In the genomic region with DNA sequence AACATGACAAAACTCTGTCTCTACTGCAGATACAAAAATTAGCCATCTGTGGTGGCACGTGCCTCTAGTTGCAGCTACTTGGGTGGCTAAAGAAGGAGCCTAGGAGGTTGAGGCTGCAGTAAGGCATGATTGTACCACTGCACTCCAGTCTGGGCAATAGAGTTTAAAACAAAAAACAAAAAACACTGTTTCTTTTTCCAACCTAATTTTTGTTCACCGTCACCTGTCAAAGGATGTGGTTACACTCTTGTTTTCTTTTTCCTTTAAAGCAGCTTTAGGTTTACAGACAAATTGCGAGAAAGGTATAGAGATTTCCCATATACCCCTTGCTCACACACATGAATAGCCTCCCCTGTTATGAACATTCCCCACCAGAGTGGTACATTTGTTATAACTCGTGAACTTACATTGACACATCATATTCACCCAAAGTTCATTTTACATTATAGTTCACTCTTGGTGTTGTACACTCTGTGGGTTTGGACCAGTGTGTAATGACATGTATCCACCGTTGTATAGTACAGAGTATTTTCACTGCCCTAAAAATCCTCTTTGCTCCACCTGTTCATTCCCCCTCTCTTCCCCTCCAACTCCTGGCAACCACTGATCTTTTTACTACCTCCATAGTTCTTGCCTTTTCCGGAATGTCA, we compare ENCODE assay signal across 19 cellular contexts. TPM values are rescaled to one million over a fixed set of nuclear protein-coding genes. Genes with fewer than 3 reads are reported as not detected.
DNase-seq lines count a peak whose midpoint lies in the region; ATAC-seq and FAIRE-seq lines count a peak whose summit lies in the region.
"Had no signal": no experiment of that assay in that cellular context is flagged by ENCODE, and none has a peak within 500 bp of the region (broad histone marks: within the 10 kb centered on the region; RNA-seq: fewer than 3 reads in every experiment).

No MANE protein-coding gene starts in this region.

- H3K27ac Mint-ChIP-seq in activated CD4-positive, alpha-beta T cell treated with anti-CD3 and anti-CD28 coated beads for 36 hours: peak overlapping the region; percentile 73
- peak overlapping the region; percentile 71 for H3K27ac Mint-ChIP-seq in activated CD8-positive, alpha-beta T cell treated with anti-CD3 and anti-CD28 coated beads, Interleukin-2, amount 10 ng/mL, durations not matched to agents 7 days and 5 days
- H3K27ac Mint-ChIP-seq in naive thymus-derived CD4-positive, alpha-beta T cell: peak overlapping the region; percentile 48 to 89 (median 71)
- H3K27ac Mint-ChIP-seq: mesothelial cell of epicardium had no signal

- CTCF ChIA-PET in activated CD4-positive, alpha-beta T cell treated with anti-CD3 and anti-CD28 coated beads for 36 hours (lab: Charles Lee): interaction anchor here (1.0 to 1.2 kb wide), 2 partner anchors 11 to 23 kb away, joined by 3 read pairs; no protein-coding TSS in a partner anchor
- CTCF ChIA-PET in activated CD8-positive, alpha-beta T cell treated with anti-CD3 and anti-CD28 coated beads, Interleukin-2, amount 10 ng/mL, durations not matched to agents 7 days and 5 days (lab: Charles Lee): interaction anchor here (0.8 to 1.3 kb wide), 4 partner anchors 9 to 136 kb away, joined by 3 to 7 read pairs (median 4); no protein-coding TSS in a partner anchor
- CTCF ChIA-PET in naive thymus-derived CD4-positive, alpha-beta T cell (lab: Charles Lee): no interaction called here

- no peaks in the 10 kb centered on the region for H3K9me3 ChIP-seq in naive thymus-derived CD4-positive, alpha-beta T cell (ENCODE audit: control insufficient read depth in 2 of 3, low read length in 3 of 3)
- H3K9me3 ChIP-seq: gastroesophageal sphincter, thyroid gland had no signal

- peak; percentile 86 for ATAC-seq in activated CD4-positive, alpha-beta T cell treated with anti-CD3 and anti-CD28 coated beads for 36 hours
- ATAC-seq in activated CD8-positive, alpha-beta T cell treated with anti-CD3 and anti-CD28 coated beads, Interleukin-2, amount 10 ng/mL, durations not matched to agents 7 days and 5 days: peak; percentile 74
- ATAC-seq in naive thymus-derived CD4-positive, alpha-beta T cell: peak; percentile 58
- ATAC-seq in GM18858 (IDR thresholded peaks at IDR 0.05; ENCODE audit: unreplicated experiment): no peak
- ATAC-seq: gastroesophageal sphincter, HepG2, left cardiac atrium had no signal

- peaks cover 23 to 38% of the 10 kb centered on the region in 2 donors for H3K4me1 ChIP-seq in naive thymus-derived CD4-positive, alpha-beta T cell (ENCODE audit: control insufficient read depth in 2 of 2, insufficient read depth in 2 of 2, low read length in 2 of 2)
- H3K4me1 ChIP-seq: thyroid gland had no signal

- H3K4me1 Mint-ChIP-seq in activated CD4-positive, alpha-beta T cell treated with anti-CD3 and anti-CD28 coated beads for 36 hours: peaks cover 62% of the 10 kb centered on the region
- peaks cover 60% of the 10 kb centered on the region for H3K4me1 Mint-ChIP-seq in activated CD8-positive, alpha-beta T cell treated with anti-CD3 and anti-CD28 coated beads, Interleukin-2, amount 10 ng/mL, durations not matched to agents 7 days and 5 days (ENCODE audit: low read depth)
- peaks cover 40 to 96% (median 79%) of the 10 kb centered on the region in 7 donors for H3K4me1 Mint-ChIP-seq in naive thymus-derived CD4-positive, alpha-beta T cell

- H3K27ac ChIP-seq in naive thymus-derived CD4-positive, alpha-beta T cell (ENCODE audit: low read depth, low read length): no peak overlapping the region
- H3K27ac ChIP-seq: dorsolateral prefrontal cortex, gastroesophageal sphincter, GM23248, thyroid gland, WERI-Rb-1 had no signal

- H3K27me3 ChIP-seq in naive thymus-derived CD4-positive, alpha-beta T cell (ENCODE audit: control insufficient read depth in 2 of 2, insufficient read depth in 2 of 2, low read length in 2 of 2): no peaks in the 10 kb centered on the region
- H3K27me3 ChIP-seq: dorsolateral prefrontal cortex, gastroesophageal sphincter, thyroid gland had no signal

- H3K4me3 Mint-ChIP-seq in activated CD4-positive, alpha-beta T cell treated with anti-CD3 and anti-CD28 coated beads for 36 hours: no peak overlapping the region
- H3K4me3 Mint-ChIP-seq in activated CD8-positive, alpha-beta T cell treated with anti-CD3 and anti-CD28 coated beads, Interleukin-2, amount 10 ng/mL, durations not matched to agents 7 days and 5 days: peak overlapping the region; percentile 45
- peak overlapping the region; percentile 34 to 76 (median 64) for H3K4me3 Mint-ChIP-seq in naive thymus-derived CD4-positive, alpha-beta T cell
- H3K4me3 Mint-ChIP-seq: mesothelial cell of epicardium had no signal

- DNase-seq in activated CD4-positive, alpha-beta T cell treated with anti-CD3 and anti-CD28 coated beads for 36 hours: peak; percentile 14
- DNase-seq in activated CD4-positive, alpha-beta T cell treated with anti-CD3 and anti-CD28 coated beads for 4 hours: no peak
- DNase-seq in GM18507 (ENCODE audit: extremely low spot score, insufficient read length, low read depth) (no peak), SIG-M5 treated with dmso at 0.1 percent for 504 hours (lab: John Stamatoyannopoulos, UW; ENCODE audit: unreplicated experiment) (no peak), SHP77 (lab: John Stamatoyannopoulos, UW) (no peak)
- peak; percentile 28 for DNase-seq in activated CD8-positive, alpha-beta T cell treated with anti-CD3 and anti-CD28 coated beads, Interleukin-2, amount 10 ng/mL, durations not matched to agents 7 days and 5 days
- DNase-seq in naive thymus-derived CD4-positive, alpha-beta T cell: peak in 6 of 9 donors; percentile 22 to 57 (median 40)
- DNase-seq: 8988T, DMS153, dorsolateral prefrontal cortex, GM23248, left cardiac atrium, NCI-H226, thyroid gland, WERI-Rb-1 had no signal

- peak; percentile 45 for FAIRE-seq in GM18507 (lab: Jason Lieb, UNC)
- FAIRE-seq: HepG2 had no signal

- H3K4me3 ChIP-seq in naive thymus-derived CD4-positive, alpha-beta T cell (ENCODE audit: low read length): no peak overlapping the region
- H3K4me3 ChIP-seq: dorsolateral prefrontal cortex, gastroesophageal sphincter, GM23248, thyroid gland had no signal

- H3K9me3 Mint-ChIP-seq in activated CD4-positive, alpha-beta T cell treated with anti-CD3 and anti-CD28 coated beads for 36 hours (ENCODE audit: low read depth): no peaks in the 10 kb centered on the region
- H3K9me3 Mint-ChIP-seq in activated CD8-positive, alpha-beta T cell treated with anti-CD3 and anti-CD28 coated beads, Interleukin-2, amount 10 ng/mL, durations not matched to agents 7 days and 5 days (ENCODE audit: insufficient read depth): no peaks in the 10 kb centered on the region
- no peaks in the 10 kb centered on the region for H3K9me3 Mint-ChIP-seq in naive thymus-derived CD4-positive, alpha-beta T cell

- intact Hi-C loops in activated CD4-positive, alpha-beta T cell treated with anti-CD3 and anti-CD28 coated beads for 36 hours (cut with DNase I, micrococcal nuclease): loop anchor here in 1 of 2 experiments (2.0 kb wide), 1 partner anchor 26 kb away; a partner anchor contains a TSS
- intact Hi-C loops in naive thymus-derived CD4-positive, alpha-beta T cell (cut with micrococcal nuclease): loop anchor here (1.0 to 2.0 kb wide), 5 partner anchors 11 to 28 kb away; no protein-coding TSS in a partner anchor

- H3K36me3 ChIP-seq in naive thymus-derived CD4-positive, alpha-beta T cell (ENCODE audit: control insufficient read depth in 2 of 3, insufficient read depth in 3 of 3, low read length in 3 of 3): no peaks in the 10 kb centered on the region
- H3K36me3 ChIP-seq: gastroesophageal sphincter, thyroid gland, WERI-Rb-1 had no signal

- POLR2A ChIA-PET in activated CD4-positive, alpha-beta T cell treated with anti-CD3 and anti-CD28 coated beads for 36 hours (lab: Charles Lee): no interaction called here
- POLR2A ChIA-PET in activated CD8-positive, alpha-beta T cell treated with anti-CD3 and anti-CD28 coated beads, Interleukin-2, amount 10 ng/mL, durations not matched to agents 7 days and 5 days (lab: Charles Lee): interaction anchor here (1.2 kb wide), 1 partner anchor 50 kb away, joined by 3 read pairs; no protein-coding TSS in a partner anchor
- POLR2A ChIA-PET in naive thymus-derived CD4-positive, alpha-beta T cell (lab: Charles Lee): interaction anchor here (0.6 to 0.8 kb wide), 2 partner anchors 22 to 26 kb away, joined by 3 read pairs; a partner anchor contains a TSS

- no peaks in the 10 kb centered on the region for H3K27me3 Mint-ChIP-seq in activated CD4-positive, alpha-beta T cell treated with anti-CD3 and anti-CD28 coated beads for 36 hours
- no peaks in the 10 kb centered on the region for H3K27me3 Mint-ChIP-seq in activated CD8-positive, alpha-beta T cell treated with anti-CD3 and anti-CD28 coated beads, Interleukin-2, amount 10 ng/mL, durations not matched to agents 7 days and 5 days (ENCODE audit: low read depth)
- no peaks in the 10 kb centered on the region for H3K27me3 Mint-ChIP-seq in naive thymus-derived CD4-positive, alpha-beta T cell

- H3K36me3 Mint-ChIP-seq in activated CD4-positive, alpha-beta T cell treated with anti-CD3 and anti-CD28 coated beads for 36 hours (ENCODE audit: low read depth): peaks cover 2% of the 10 kb centered on the region
- H3K36me3 Mint-ChIP-seq in activated CD8-positive, alpha-beta T cell treated with anti-CD3 and anti-CD28 coated beads, Interleukin-2, amount 10 ng/mL, durations not matched to agents 7 days and 5 days (ENCODE audit: low read depth): peaks cover 14% of the 10 kb centered on the region
- H3K36me3 Mint-ChIP-seq in naive thymus-derived CD4-positive, alpha-beta T cell: peaks cover 0 to 19% (median 3%) of the 10 kb centered on the region in 5 donors

RNA-seq across cellular contexts. Expression of a gene that starts 26.2 kb away (rescaled TPM):
- 10 to 100 TPM; 56.6 to 62.1 TPM for total RNA-seq in activated CD4-positive, alpha-beta T cell treated with anti-CD3 and anti-CD28 coated beads for 36 hours
- total RNA-seq in activated CD8-positive, alpha-beta T cell treated with anti-CD3 and anti-CD28 coated beads, Interleukin-2, amount 10 ng/mL, durations not matched to agents 7 days and 5 days: 10 to 100 TPM; 80.8 to 88.6 TPM
- total RNA-seq in naive thymus-derived CD4-positive, alpha-beta T cell: 10 to 100 TPM; 50.2 to 87.7 (median 60.1) TPM
- 10 to 100 TPM; 24.7 to 35.0 TPM for polyA plus RNA-seq in naive thymus-derived CD4-positive, alpha-beta T cell

Comparison
In these comparisons a context has a peak if more than half of its experiments do, and no peak if none do; other contexts are left out.
1. DNase-seq: peak in activated CD4-positive, alpha-beta T cell treated with anti-CD3 and anti-CD28 coated beads for 36 hours (single experiment), activated CD8-positive, alpha-beta T cell treated with anti-CD3 and anti-CD28 coated beads, Interleukin-2, amount 10 ng/mL, durations not matched to agents 7 days and 5 days (single experiment) and naive thymus-derived CD4-positive, alpha-beta T cell (6 of 9); none in activated CD4-positive, alpha-beta T cell treated with anti-CD3 and anti-CD28 coated beads for 4 hours (0 of 2), GM18507 (single experiment), SIG-M5 treated with dmso at 0.1 percent for 504 hours (single experiment) and SHP77 (0 of 2).
2. Peak in every context shown above with its lines, with median percentiles within 50 percentile points of each other: H3K27ac Mint-ChIP-seq.